25 cellular contexts compared by ENCODE assay signal in the genomic region with DNA sequence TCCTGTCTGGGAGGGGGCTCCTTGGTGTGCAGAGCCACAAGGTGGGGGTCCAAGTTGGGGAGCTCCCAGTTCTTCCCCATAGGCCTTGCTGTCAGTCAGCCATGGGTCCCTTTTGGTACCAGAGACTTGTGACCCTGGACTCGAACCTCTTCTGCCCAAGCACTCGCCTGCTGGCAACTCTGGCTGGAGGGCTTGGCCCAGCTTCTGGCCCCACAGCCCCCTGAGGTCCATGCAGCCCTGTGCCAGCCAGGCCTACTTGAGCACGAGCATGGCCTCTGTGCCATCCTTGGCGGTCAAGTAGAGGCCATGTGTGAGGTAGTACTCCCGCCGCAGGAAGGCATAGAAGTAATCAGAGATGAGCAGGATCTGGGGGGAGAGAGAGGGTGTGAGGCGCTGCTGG. TPM values are rescaled to one million over a fixed set of nuclear protein-coding genes. Genes with fewer than 3 reads are reported as not detected.
DNase-seq lines count a peak whose midpoint lies in the region; ATAC-seq and TF ChIP-seq lines count a peak whose summit lies in the region.
"Had no signal": no experiment of that assay in that cellular context is flagged by ENCODE, and none has a peak within 500 bp of the region (broad histone marks: within the 10 kb centered on the region; RNA-seq: fewer than 3 reads in every experiment).

No MANE protein-coding gene starts in this region.

- H3K9me3 ChIP-seq in right lobe of liver = no peaks in the 10 kb centered on the region
- H3K9me3 ChIP-seq in neural progenitor cell (ENCODE audit: low read depth) = no peaks in the 10 kb centered on the region
- H3K9me3 ChIP-seq: BLaER1, neutrophil, transverse colon had no signal

- H3K9me3 Mint-ChIP-seq in natural killer cell (no peaks in the 10 kb centered on the region), neural progenitor cell (no peaks in the 10 kb centered on the region)
- no peaks in the 10 kb centered on the region for H3K9me3 Mint-ChIP-seq in natural killer cell treated with Interleukin-12 subunit alpha and Interleukin-12 subunit beta and Interleukin-15 and Interleukin-18, amount 100 ng/mL, for 72 hours
- H3K9me3 Mint-ChIP-seq in naive thymus-derived CD8-positive, alpha-beta T cell = no peaks in the 10 kb centered on the region
- H3K9me3 Mint-ChIP-seq: HFFc6 had no signal

- intact Hi-C loops in natural killer cell (cut with micrococcal nuclease) (loop anchor here (5.0 kb wide), 1 partner anchor 147 kb away; no protein-coding TSS in a partner anchor), right lobe of liver (cut with DNase I) (no loop called here)

- WGBS in right lobe of liver (ENCODE audit: insufficient coverage, low coverage, low lambda C conversion rate, missing lambda C conversion rate) = no CpG with 5 or more reads among the region's 7 CpGs

- no peaks in the 10 kb centered on the region for H3K36me3 Mint-ChIP-seq in natural killer cell
- no peaks in the 10 kb centered on the region for H3K36me3 Mint-ChIP-seq in natural killer cell treated with Interleukin-12 subunit alpha and Interleukin-12 subunit beta and Interleukin-15 and Interleukin-18, amount 100 ng/mL, for 72 hours
- no peaks in the 10 kb centered on the region for H3K36me3 Mint-ChIP-seq in naive thymus-derived CD8-positive, alpha-beta T cell
- H3K36me3 Mint-ChIP-seq in neural progenitor cell = peaks cover 2% of the 10 kb centered on the region

- no peaks in the 10 kb centered on the region for H3K79me2 ChIP-seq in neural progenitor cell (ENCODE audit: low read depth)

- H3K27ac ChIP-seq in cingulate gyrus (ENCODE audit: low read depth, low read length) (peak overlapping the region; percentile 75), right lobe of liver (no peak overlapping the region), neural progenitor cell (no peak overlapping the region)
- H3K27ac ChIP-seq: BLaER1, GM23248 had no signal

- DNase-seq in natural killer cell = no peak
- no peak for DNase-seq in natural killer cell treated with Interleukin-12 subunit alpha and Interleukin-12 subunit beta and Interleukin-15 and Interleukin-18, amount 100 ng/mL, for 72 hours (ENCODE audit: low spot score)
- DNase-seq in naive thymus-derived CD8-positive, alpha-beta T cell = no peak
- no peak for DNase-seq in T-helper 2 cell
- DNase-seq in right lobe of liver = no peak
- DNase-seq in neural progenitor cell (ENCODE audit: low spot score) = no peak
- DNase-seq: activated CD8-positive, alpha-beta memory T cell treated with anti-CD3 and anti-CD28 coated beads for 24 hours; activated naive CD4-positive, alpha-beta T cell treated with anti-CD3 and anti-CD28 coated beads, Interleukin-2, amount 50 U/mL, for 16 hours; activated T-cell treated with anti-CD3 and anti-CD28 coated beads, Interleukin-2, amount 50 U/mL, for 48 hours; GM23248; HFFc6; NCI-H187; NCI-H2227 treated with DMSO at 0.1 percent for 48 hours; NCI-H82; OCI-M1; stimulated activated CD4-positive, alpha-beta T cell treated with anti-CD3 and anti-CD28 coated beads, Interleukin-2, amount 100 ng/mL, for 24 hours; transverse colon had no signal

- peaks cover 12% of the 10 kb centered on the region for H3F3A ChIP-seq in neural progenitor cell (ENCODE audit: low read depth)

- H3K27ac Mint-ChIP-seq in natural killer cell = peak overlapping the region; percentile 62 to 71
- peak overlapping the region in 1 of 2 donors; percentile 34 for H3K27ac Mint-ChIP-seq in natural killer cell treated with Interleukin-12 subunit alpha and Interleukin-12 subunit beta and Interleukin-15 and Interleukin-18, amount 100 ng/mL, for 72 hours
- peak overlapping the region; percentile 19 to 95 (median 88) for H3K27ac Mint-ChIP-seq in naive thymus-derived CD8-positive, alpha-beta T cell
- no peak overlapping the region for H3K27ac Mint-ChIP-seq in neural progenitor cell
- H3K27ac Mint-ChIP-seq: HFFc6 had no signal

- no peak overlapping the region for H2AFZ ChIP-seq in neural progenitor cell (replicated peaks)
- H2AFZ ChIP-seq: GM23248 had no signal

- H3K27me3 ChIP-seq in right lobe of liver = no peaks in the 10 kb centered on the region
- peaks cover 30% of the 10 kb centered on the region for H3K27me3 ChIP-seq in neural progenitor cell
- H3K27me3 ChIP-seq: neutrophil, transverse colon had no signal

- H3K4me3 ChIP-seq in right lobe of liver = no peak overlapping the region
- H3K4me3 ChIP-seq in neural progenitor cell = no peak overlapping the region
- H3K4me3 ChIP-seq: BLaER1, GM23248, skin epidermis, transverse colon had no signal

- H4K20me1 ChIP-seq in neural progenitor cell (ENCODE audit: low read depth) = peaks cover 11% of the 10 kb centered on the region

- TF ChIP-seq CTCF in natural killer cell (IDR thresholded peaks at IDR 0.05) (no peak), right lobe of liver (IDR thresholded peaks at IDR 0.05) (no peak), neural progenitor cell (IDR thresholded peaks at IDR 0.05) (no peak)

- ATAC-seq in natural killer cell (no peak), GM21367 (IDR thresholded peaks at IDR 0.05; ENCODE audit: unreplicated experiment) (no peak), right lobe of liver (no peak)
- no peak for ATAC-seq in natural killer cell treated with Interleukin-12 subunit alpha and Interleukin-12 subunit beta and Interleukin-15 and Interleukin-18, amount 100 ng/mL, for 72 hours
- ATAC-seq in naive thymus-derived CD8-positive, alpha-beta T cell = no peak
- ATAC-seq: activated CD4-positive, CD25-positive, alpha-beta regulatory T cell treated with anti-CD3 and anti-CD28 coated beads, Interleukin-2, amount 50 U/mL, for 24 hours; Right ventricle myocardium inferior had no signal

- no peaks in the 10 kb centered on the region for H3K36me3 ChIP-seq in right lobe of liver
- H3K36me3 ChIP-seq in neural progenitor cell = no peaks in the 10 kb centered on the region
- H3K36me3 ChIP-seq: transverse colon had no signal

- POLR2A ChIA-PET in naive thymus-derived CD8-positive, alpha-beta T cell (lab: Charles Lee) = no interaction called here

- no peak overlapping the region for H3K4me2 ChIP-seq in neural progenitor cell
- H3K4me2 ChIP-seq: BLaER1 had no signal

- H3K4me1 ChIP-seq in right lobe of liver (peaks cover 0 to 27% (median 0%) of the 10 kb centered on the region in 4 donors), neural progenitor cell (no peaks in the 10 kb centered on the region)
- H3K4me1 ChIP-seq: BLaER1 had no signal

- no peaks in the 10 kb centered on the region for H3K27me3 Mint-ChIP-seq in natural killer cell (ENCODE audit: low read depth in 2 of 2)
- no peaks in the 10 kb centered on the region for H3K27me3 Mint-ChIP-seq in natural killer cell treated with Interleukin-12 subunit alpha and Interleukin-12 subunit beta and Interleukin-15 and Interleukin-18, amount 100 ng/mL, for 72 hours
- no peaks in the 10 kb centered on the region for H3K27me3 Mint-ChIP-seq in naive thymus-derived CD8-positive, alpha-beta T cell
- peaks cover 2% of the 10 kb centered on the region for H3K27me3 Mint-ChIP-seq in neural progenitor cell (ENCODE audit: insufficient read depth, low read depth)

- H3K4me1 Mint-ChIP-seq in natural killer cell (peaks cover 7 to 25% of the 10 kb centered on the region in 2 donors), neural progenitor cell (no peaks in the 10 kb centered on the region)
- H3K4me1 Mint-ChIP-seq in natural killer cell treated with Interleukin-12 subunit alpha and Interleukin-12 subunit beta and Interleukin-15 and Interleukin-18, amount 100 ng/mL, for 72 hours (ENCODE audit: low read depth in 2 of 2) = peaks cover 10 to 14% of the 10 kb centered on the region in 2 donors
- H3K4me1 Mint-ChIP-seq in naive thymus-derived CD8-positive, alpha-beta T cell = peaks cover 8 to 19% (median 17%) of the 10 kb centered on the region in 4 donors

- H3K9ac ChIP-seq in neural progenitor cell = no peak overlapping the region
- H3K9ac ChIP-seq: BLaER1, GM23248 had no signal

- no peak for TF ChIP-seq POLR2A in right lobe of liver (IDR thresholded peaks at IDR 0.05)

- H3K4me3 Mint-ChIP-seq in natural killer cell = no peak overlapping the region
- no peak overlapping the region for H3K4me3 Mint-ChIP-seq in natural killer cell treated with Interleukin-12 subunit alpha and Interleukin-12 subunit beta and Interleukin-15 and Interleukin-18, amount 100 ng/mL, for 72 hours
- H3K4me3 Mint-ChIP-seq in naive thymus-derived CD8-positive, alpha-beta T cell = peak overlapping the region in 5 of 10 donors; percentile 39 to 76 (median 62)
- H3K4me3 Mint-ChIP-seq in neural progenitor cell = no peak overlapping the region

RNA-seq across cellular contexts. Expression of gene MAP1LC3A, which starts 2.1 kb away (rescaled TPM):
- total RNA-seq in natural killer cell = 10 to 100 TPM; 12.7 to 20.4 (median 19.8) TPM
- total RNA-seq in natural killer cell treated with Interleukin-12 subunit alpha and Interleukin-12 subunit beta and Interleukin-15 and Interleukin-18, amount 100 ng/mL, for 72 hours = 1 to 10 TPM; 5.3 to 6.4 TPM
- total RNA-seq in naive thymus-derived CD8-positive, alpha-beta T cell = 1 to 10 TPM in 1 of 2 experiments, under 1 TPM in 1; 0.99 to 2.4 TPM
- 1 to 10 TPM in 2 of 3 donors, under 1 TPM in 1; 0.94 to 2.1 (median 1.6) TPM for polyA plus RNA-seq in naive thymus-derived CD8-positive, alpha-beta T cell
- total RNA-seq in right lobe of liver = 10 to 100 TPM; 14.4 to 39.6 (median 26.3) TPM
- total RNA-seq in neural progenitor cell (ENCODE audit: low replicate concordance) = 5.5 and 8.5 TPM in 2 replicates
- total RNA-seq: HT1080 had no signal

RNA-seq across cellular contexts. Expression of gene DYNLRB1, which starts 44.4 kb away (rescaled TPM):
- 10 to 100 TPM; 58.7 to 65.5 (median 61.4) TPM for total RNA-seq in natural killer cell
- 100 to 1,000 TPM in 1 of 2 donors, 10 to 100 TPM in 1; 71.4 to 120 TPM for total RNA-seq in natural killer cell treated with Interleukin-12 subunit alpha and Interleukin-12 subunit beta and Interleukin-15 and Interleukin-18, amount 100 ng/mL, for 72 hours
- total RNA-seq in naive thymus-derived CD8-positive, alpha-beta T cell = 10 to 100 TPM; 60.1 to 67.6 TPM
- polyA plus RNA-seq in naive thymus-derived CD8-positive, alpha-beta T cell = 100 to 1,000 TPM; 216 to 275 (median 268) TPM
- 10 to 100 TPM; 34.8 to 84.3 (median 42.7) TPM for total RNA-seq in right lobe of liver
- total RNA-seq in neural progenitor cell (ENCODE audit: low replicate concordance) = 73.1 and 106 TPM in 2 replicates
